ENCODE assay signal across 14 cellular contexts in the genomic region with DNA sequence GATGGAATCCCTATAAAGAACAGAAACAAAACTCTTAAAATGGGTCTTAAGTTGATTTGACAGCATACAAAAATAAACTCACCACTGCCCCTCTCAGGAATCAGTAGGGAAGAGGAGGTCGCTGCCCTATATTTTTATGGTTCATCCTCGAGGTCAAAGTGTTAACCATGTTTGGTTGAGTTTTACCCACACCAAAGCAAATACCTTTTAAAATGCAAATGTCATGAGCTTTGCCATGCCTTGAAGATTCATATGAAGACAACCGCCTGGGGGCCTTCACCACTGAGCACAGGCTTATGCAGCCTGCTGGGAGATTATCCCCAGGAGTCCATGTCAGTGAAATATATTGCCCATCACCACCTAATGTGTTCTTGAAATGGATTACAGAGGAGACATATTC.
DNase-seq lines count a peak whose midpoint lies in the region; ATAC-seq and TF ChIP-seq lines count a peak whose summit lies in the region.
"Had no signal": no experiment of that assay in that cellular context is flagged by ENCODE, and none has a peak within 500 bp of the region (broad histone marks: within the 10 kb centered on the region; RNA-seq: fewer than 3 reads in every experiment).

No MANE protein-coding gene starts in this region.

- H3K4me3 Mint-ChIP-seq in activated CD8-positive, alpha-beta memory T cell treated with anti-CD3 and anti-CD28 coated beads, Interleukin-2, amount 10 ng/mL, durations not matched to agents 7 days and 5 days, result no peak overlapping the region
- peak overlapping the region in 1 of 10 donors; percentile 12 for H3K4me3 Mint-ChIP-seq in naive thymus-derived CD4-positive, alpha-beta T cell
- H3K4me3 Mint-ChIP-seq: stimulated activated memory B cell treated with anti-CD40 and anti-IgM and Interleukin-4, amounts not matched to agents 10 μg/mL and 1 μg/mL and 100 μg/mL, for 72 hours had no signal

- peaks cover 29% of the 10 kb centered on the region for H3K4me1 Mint-ChIP-seq in activated CD8-positive, alpha-beta memory T cell treated with anti-CD3 and anti-CD28 coated beads, Interleukin-2, amount 10 ng/mL, durations not matched to agents 7 days and 5 days
- peaks cover 0 to 27% (median 7%) of the 10 kb centered on the region in 7 donors for H3K4me1 Mint-ChIP-seq in naive thymus-derived CD4-positive, alpha-beta T cell

- no peaks in the 10 kb centered on the region for H3K27me3 ChIP-seq in naive thymus-derived CD4-positive, alpha-beta T cell (ENCODE audit: control insufficient read depth in 2 of 2, insufficient read depth in 2 of 2, low read length in 2 of 2)

- POLR2A ChIA-PET in naive thymus-derived CD4-positive, alpha-beta T cell (lab: Charles Lee), result no interaction called here

- peak overlapping the region; percentile 70 for H3K27ac Mint-ChIP-seq in activated CD8-positive, alpha-beta memory T cell treated with anti-CD3 and anti-CD28 coated beads, Interleukin-2, amount 10 ng/mL, durations not matched to agents 7 days and 5 days
- peak overlapping the region in 2 of 9 donors; percentile 24 to 32 for H3K27ac Mint-ChIP-seq in naive thymus-derived CD4-positive, alpha-beta T cell
- H3K27ac Mint-ChIP-seq: stimulated activated memory B cell treated with anti-CD40 and anti-IgM and Interleukin-4, amounts not matched to agents 10 μg/mL and 1 μg/mL and 100 μg/mL, for 72 hours had no signal

- no peaks in the 10 kb centered on the region for H3K9me3 ChIP-seq in naive thymus-derived CD4-positive, alpha-beta T cell (ENCODE audit: control insufficient read depth in 2 of 3, low read length in 3 of 3)

- peak; percentile 81 for DNase-seq in activated CD8-positive, alpha-beta memory T cell treated with anti-CD3 and anti-CD28 coated beads, Interleukin-2, amount 10 ng/mL, durations not matched to agents 7 days and 5 days
- no peak for DNase-seq in activated CD8-positive, alpha-beta memory T cell treated with anti-CD3 and anti-CD28 coated beads, Interleukin-2, amount 50 U/mL, for 48 hours
- DNase-seq in activated T-cell treated with anti-CD3 and anti-CD28 coated beads, Interleukin-2, amount 50 U/mL, for 48 hours, result peak; percentile 60 to 65
- DNase-seq in naive thymus-derived CD4-positive, alpha-beta T cell, result no peak
- no peak for DNase-seq in NCI-H2107 (lab: John Stamatoyannopoulos, UW)
- no peak for DNase-seq in GM20000 (ENCODE audit: low spot score)
- no peak for DNase-seq in NCI-H2196 treated with DMSO at 0.1 percent for 48 hours (lab: John Stamatoyannopoulos, UW; ENCODE audit: unreplicated experiment)
- DNase-seq: caudate nucleus, KG1, kidney, SW 1271 had no signal

- no peaks in the 10 kb centered on the region for H3K27me3 Mint-ChIP-seq in activated CD8-positive, alpha-beta memory T cell treated with anti-CD3 and anti-CD28 coated beads, Interleukin-2, amount 10 ng/mL, durations not matched to agents 7 days and 5 days
- H3K27me3 Mint-ChIP-seq in naive thymus-derived CD4-positive, alpha-beta T cell, result no peaks in the 10 kb centered on the region
- H3K27me3 Mint-ChIP-seq: stimulated activated memory B cell treated with anti-CD40 and anti-IgM and Interleukin-4, amounts not matched to agents 10 μg/mL and 1 μg/mL and 100 μg/mL, for 72 hours had no signal

- H3K27ac ChIP-seq in naive thymus-derived CD4-positive, alpha-beta T cell (ENCODE audit: low read depth, low read length), result no peak overlapping the region
- H3K27ac ChIP-seq: skin epidermis had no signal

- peak; percentile 83 for ATAC-seq in activated CD8-positive, alpha-beta memory T cell treated with anti-CD3 and anti-CD28 coated beads, Interleukin-2, amount 10 ng/mL, durations not matched to agents 7 days and 5 days
- ATAC-seq in HG02798 (IDR thresholded peaks at IDR 0.05; ENCODE audit: poor library complexity, unreplicated experiment), result peak; percentile 40
- ATAC-seq in naive thymus-derived CD4-positive, alpha-beta T cell, result peak; percentile 65
- ATAC-seq: stimulated activated memory B cell treated with anti-CD40 and anti-IgM and Interleukin-4, amounts not matched to agents 10 μg/mL and 1 μg/mL and 100 μg/mL, for 72 hours had no signal

- peaks cover 0 to 9% (median 5%) of the 10 kb centered on the region in 3 experiments for H3K36me3 ChIP-seq in naive thymus-derived CD4-positive, alpha-beta T cell (ENCODE audit: control insufficient read depth in 2 of 3, insufficient read depth in 3 of 3, low read length in 3 of 3)

- H3K36me3 Mint-ChIP-seq in activated CD8-positive, alpha-beta memory T cell treated with anti-CD3 and anti-CD28 coated beads, Interleukin-2, amount 10 ng/mL, durations not matched to agents 7 days and 5 days, result peaks cover 41% of the 10 kb centered on the region
- H3K36me3 Mint-ChIP-seq in naive thymus-derived CD4-positive, alpha-beta T cell, result peaks cover 6 to 45% (median 42%) of the 10 kb centered on the region in 5 donors

- peaks cover 0 to 11% of the 10 kb centered on the region in 2 donors for H3K4me1 ChIP-seq in naive thymus-derived CD4-positive, alpha-beta T cell (ENCODE audit: control insufficient read depth in 2 of 2, insufficient read depth in 2 of 2, low read length in 2 of 2)

- intact Hi-C loops in naive thymus-derived CD4-positive, alpha-beta T cell (cut with micrococcal nuclease), result loop anchor here in 1 of 2 donors (1.0 to 2.0 kb wide), 3 partner anchors 17 to 84 kb away; no protein-coding TSS in a partner anchor

- no peaks in the 10 kb centered on the region for H3K9me3 Mint-ChIP-seq in activated CD8-positive, alpha-beta memory T cell treated with anti-CD3 and anti-CD28 coated beads, Interleukin-2, amount 10 ng/mL, durations not matched to agents 7 days and 5 days (ENCODE audit: low read depth)
- peaks cover 0 to 5% (median 0%) of the 10 kb centered on the region in 11 donors for H3K9me3 Mint-ChIP-seq in naive thymus-derived CD4-positive, alpha-beta T cell

- no peak for TF ChIP-seq CTCF in GM20000 (IDR thresholded peaks at IDR 0.05; ENCODE audit: extremely low read depth, missing control alignments)

- no peak overlapping the region for H3K4me3 ChIP-seq in naive thymus-derived CD4-positive, alpha-beta T cell (ENCODE audit: low read length)
- H3K4me3 ChIP-seq: skin epidermis had no signal

- CTCF ChIA-PET in activated CD8-positive, alpha-beta memory T cell treated with anti-CD3 and anti-CD28 coated beads, Interleukin-2, amount 10 ng/mL, durations not matched to agents 7 days and 5 days (lab: Charles Lee), result interaction anchor here (0.7 to 8.7 kb wide), 20 partner anchors 12 to 342 kb away, joined by 3 to 96 read pairs (median 4); a partner anchor contains a TSS
- CTCF ChIA-PET in naive thymus-derived CD4-positive, alpha-beta T cell (lab: Charles Lee), result interaction anchor here (0.6 kb wide), 1 partner anchor 29 kb away, joined by 3 read pairs; no protein-coding TSS in a partner anchor

Comparison
In these comparisons a context has a peak if more than half of its experiments do, and no peak if none do; other contexts are left out.
1. DNase-seq: peak in activated CD8-positive, alpha-beta memory T cell treated with anti-CD3 and anti-CD28 coated beads, Interleukin-2, amount 10 ng/mL, durations not matched to agents 7 days and 5 days (single experiment) and activated T-cell treated with anti-CD3 and anti-CD28 coated beads, Interleukin-2, amount 50 U/mL, for 48 hours (2 of 2); none in activated CD8-positive, alpha-beta memory T cell treated with anti-CD3 and anti-CD28 coated beads, Interleukin-2, amount 50 U/mL, for 48 hours (single experiment), naive thymus-derived CD4-positive, alpha-beta T cell (0 of 9), NCI-H2107 (single experiment), GM20000 (single experiment) and NCI-H2196 treated with DMSO at 0.1 percent for 48 hours (single experiment).
2. Peak in every context shown above with its lines, with median percentiles within 50 percentile points of each other: ATAC-seq.